1 cellular context compared by ENCODE assay signal in genomic region chr17:45311762-45312476, GRCh38.
A peak's percentile ranks its signal among the peaks of the same experiment; 100 is the strongest.
TF ChIP-seq lines count a peak whose summit lies in the region.

No MANE protein-coding gene starts in this region.

TF ChIP-seq in HepG2, 621 proteins besides CTCF, POLR2A, EP300 and RAD21 (continued from another document and continues in another):
- TF ChIP-seq PRDM15 (CRISPR knock-in tag; IDR thresholded peaks at IDR 0.05) (no peak), SMYD3 (CRISPR knock-in tag; IDR thresholded peaks at IDR 0.05) (no peak), ZNF451 (CRISPR knock-in tag; IDR thresholded peaks at IDR 0.05) (no peak), POGZ (CRISPR knock-in tag; IDR thresholded peaks at IDR 0.05) (peak; percentile 53; the same call in 1 of the 2 replicates), KDM1A (CRISPR knock-in tag; IDR thresholded peaks at IDR 0.05) (0 out of 2 replicates have a peak, but pooled peaks have one; percentile 40), ZNF367 (CRISPR knock-in tag; IDR thresholded peaks at IDR 0.05; ENCODE audit: borderline replicate concordance) (no peak), PHF20 (CRISPR knock-in tag; IDR thresholded peaks at IDR 0.05) (peak; percentile 32; the same call in 1 of the 2 replicates), ARNT (IDR thresholded peaks at IDR 0.05) (no peak), ZNF605 (CRISPR knock-in tag; IDR thresholded peaks at IDR 0.05) (no peak), ZNF33A (CRISPR knock-in tag; IDR thresholded peaks at IDR 0.05; ENCODE audit: borderline replicate concordance) (no peak), SIN3A (IDR thresholded peaks at IDR 0.05; ENCODE audit: borderline replicate concordance, low read depth, low read length) (peak; percentile 83; the same call in 1 of the 2 replicates), ZNF460 (CRISPR knock-in tag; IDR thresholded peaks at IDR 0.05; ENCODE audit: borderline replicate concordance) (no peak; the same call in 1 of the 2 replicates), BCLAF1 (IDR thresholded peaks at IDR 0.05) (no peak), HNRNPK (IDR thresholded peaks at IDR 0.05; ENCODE audit: low read depth, low read length, poor library complexity, severe bottlenecking) (no peak), HMG20B (CRISPR knock-in tag; conservative IDR thresholded peaks at IDR 0.05) (peak; percentile 46; the same call in 1 of the 2 replicates), ATF3 (CRISPR knock-in tag; IDR thresholded peaks at IDR 0.05) (peak; percentile 81), DMTF1 (CRISPR knock-in tag; IDR thresholded peaks at IDR 0.05) (no peak), ZNF317 (CRISPR knock-in tag; IDR thresholded peaks at IDR 0.05) (peak; percentile 96), ZBTB8A (CRISPR knock-in tag; IDR thresholded peaks at IDR 0.05; ENCODE audit: borderline replicate concordance, low read depth) (no peak), ZNF224 (CRISPR knock-in tag; IDR thresholded peaks at IDR 0.05) (0 out of 2 replicates have a peak, but pooled peaks have one; percentile 50), ZNF674 (CRISPR knock-in tag; IDR thresholded peaks at IDR 0.05; ENCODE audit: low read depth) (no peak), ZNF776 (CRISPR knock-in tag; IDR thresholded peaks at IDR 0.05) (0 out of 2 replicates have a peak, but pooled peaks have one; percentile 11), CREM (IDR thresholded peaks at IDR 0.05) (no peak), CREM (CRISPR knock-in tag; IDR thresholded peaks at IDR 0.05) (no peak), CREB1 (IDR thresholded peaks at IDR 0.05) (no peak), CREB1 (CRISPR knock-in tag; IDR thresholded peaks at IDR 0.05) (no peak), HMG20A (CRISPR knock-in tag; IDR thresholded peaks at IDR 0.05; ENCODE audit: borderline replicate concordance) (peak; percentile 55; the same call in 1 of the 2 replicates), NCOR1 (IDR thresholded peaks at IDR 0.05; ENCODE audit: borderline replicate concordance, low read length) (peak; percentile 55; the same call in 1 of the 2 replicates), ZNF136 (CRISPR knock-in tag; IDR thresholded peaks at IDR 0.05; ENCODE audit: low read depth) (0 out of 2 replicates have a peak, but pooled peaks have one; percentile 21), NCOA2 (CRISPR knock-in tag; IDR thresholded peaks at IDR 0.05) (peak; percentile 60; the same call in 1 of the 2 replicates), ZNF296 (CRISPR knock-in tag; conservative IDR thresholded peaks at IDR 0.05) (no peak)
- TF ChIP-seq, protein P1, sequence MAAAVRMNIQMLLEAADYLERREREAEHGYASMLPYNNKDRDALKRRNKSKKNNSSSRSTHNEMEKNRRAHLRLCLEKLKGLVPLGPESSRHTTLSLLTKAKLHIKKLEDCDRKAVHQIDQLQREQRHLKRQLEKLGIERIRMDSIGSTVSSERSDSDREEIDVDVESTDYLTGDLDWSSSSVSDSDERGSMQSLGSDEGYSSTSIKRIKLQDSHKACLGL (CRISPR knock-in tag; IDR thresholded peaks at IDR 0.05) = 0 out of 2 replicates have a peak, but pooled peaks have one; percentile 39
- TF ChIP-seq, protein P2, sequence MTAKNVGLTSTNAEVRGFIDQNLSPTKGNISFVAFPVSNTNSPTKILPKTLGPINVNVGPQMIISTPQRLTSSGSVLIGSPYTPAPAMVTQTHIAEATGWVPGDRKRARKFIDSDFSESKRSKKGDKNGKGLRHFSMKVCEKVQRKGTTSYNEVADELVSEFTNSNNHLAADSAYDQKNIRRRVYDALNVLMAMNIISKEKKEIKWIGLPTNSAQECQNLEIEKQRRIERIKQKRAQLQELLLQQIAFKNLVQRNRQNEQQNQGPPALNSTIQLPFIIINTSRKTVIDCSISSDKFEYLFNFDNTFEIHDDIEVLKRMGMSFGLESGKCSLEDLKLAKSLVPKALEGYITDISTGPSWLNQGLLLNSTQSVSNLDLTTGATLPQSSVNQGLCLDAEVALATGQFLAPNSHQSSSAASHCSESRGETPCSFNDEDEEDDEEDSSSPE (CRISPR knock-in tag; IDR thresholded peaks at IDR 0.05) = peak; percentile 49
- TF ChIP-seq, protein P3, sequence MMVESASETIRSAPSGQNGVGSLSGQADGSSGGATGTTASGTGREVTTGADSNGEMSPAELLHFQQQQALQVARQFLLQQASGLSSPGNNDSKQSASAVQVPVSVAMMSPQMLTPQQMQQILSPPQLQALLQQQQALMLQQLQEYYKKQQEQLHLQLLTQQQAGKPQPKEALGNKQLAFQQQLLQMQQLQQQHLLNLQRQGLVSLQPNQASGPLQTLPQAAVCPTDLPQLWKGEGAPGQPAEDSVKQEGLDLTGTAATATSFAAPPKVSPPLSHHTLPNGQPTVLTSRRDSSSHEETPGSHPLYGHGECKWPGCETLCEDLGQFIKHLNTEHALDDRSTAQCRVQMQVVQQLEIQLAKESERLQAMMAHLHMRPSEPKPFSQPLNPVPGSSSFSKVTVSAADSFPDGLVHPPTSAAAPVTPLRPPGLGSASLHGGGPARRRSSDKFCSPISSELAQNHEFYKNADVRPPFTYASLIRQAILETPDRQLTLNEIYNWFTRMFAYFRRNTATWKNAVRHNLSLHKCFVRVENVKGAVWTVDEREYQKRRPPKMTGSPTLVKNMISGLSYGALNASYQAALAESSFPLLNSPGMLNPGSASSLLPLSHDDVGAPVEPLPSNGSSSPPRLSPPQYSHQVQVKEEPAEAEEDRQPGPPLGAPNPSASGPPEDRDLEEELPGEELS (CRISPR knock-in tag; IDR thresholded peaks at IDR 0.05) = peak; percentile 78
- TF ChIP-seq, protein P4, sequence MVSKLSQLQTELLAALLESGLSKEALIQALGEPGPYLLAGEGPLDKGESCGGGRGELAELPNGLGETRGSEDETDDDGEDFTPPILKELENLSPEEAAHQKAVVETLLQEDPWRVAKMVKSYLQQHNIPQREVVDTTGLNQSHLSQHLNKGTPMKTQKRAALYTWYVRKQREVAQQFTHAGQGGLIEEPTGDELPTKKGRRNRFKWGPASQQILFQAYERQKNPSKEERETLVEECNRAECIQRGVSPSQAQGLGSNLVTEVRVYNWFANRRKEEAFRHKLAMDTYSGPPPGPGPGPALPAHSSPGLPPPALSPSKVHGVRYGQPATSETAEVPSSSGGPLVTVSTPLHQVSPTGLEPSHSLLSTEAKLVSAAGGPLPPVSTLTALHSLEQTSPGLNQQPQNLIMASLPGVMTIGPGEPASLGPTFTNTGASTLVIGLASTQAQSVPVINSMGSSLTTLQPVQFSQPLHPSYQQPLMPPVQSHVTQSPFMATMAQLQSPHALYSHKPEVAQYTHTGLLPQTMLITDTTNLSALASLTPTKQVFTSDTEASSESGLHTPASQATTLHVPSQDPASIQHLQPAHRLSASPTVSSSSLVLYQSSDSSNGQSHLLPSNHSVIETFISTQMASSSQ (IDR thresholded peaks at IDR 0.05; ENCODE audit: low read depth) = no peak
- TF ChIP-seq, protein P4 (CRISPR knock-in tag; IDR thresholded peaks at IDR 0.05; ENCODE audit: borderline replicate concordance) = 0 out of 2 replicates have a peak, but pooled peaks have one; percentile 23
- TF ChIP-seq, protein P5, sequence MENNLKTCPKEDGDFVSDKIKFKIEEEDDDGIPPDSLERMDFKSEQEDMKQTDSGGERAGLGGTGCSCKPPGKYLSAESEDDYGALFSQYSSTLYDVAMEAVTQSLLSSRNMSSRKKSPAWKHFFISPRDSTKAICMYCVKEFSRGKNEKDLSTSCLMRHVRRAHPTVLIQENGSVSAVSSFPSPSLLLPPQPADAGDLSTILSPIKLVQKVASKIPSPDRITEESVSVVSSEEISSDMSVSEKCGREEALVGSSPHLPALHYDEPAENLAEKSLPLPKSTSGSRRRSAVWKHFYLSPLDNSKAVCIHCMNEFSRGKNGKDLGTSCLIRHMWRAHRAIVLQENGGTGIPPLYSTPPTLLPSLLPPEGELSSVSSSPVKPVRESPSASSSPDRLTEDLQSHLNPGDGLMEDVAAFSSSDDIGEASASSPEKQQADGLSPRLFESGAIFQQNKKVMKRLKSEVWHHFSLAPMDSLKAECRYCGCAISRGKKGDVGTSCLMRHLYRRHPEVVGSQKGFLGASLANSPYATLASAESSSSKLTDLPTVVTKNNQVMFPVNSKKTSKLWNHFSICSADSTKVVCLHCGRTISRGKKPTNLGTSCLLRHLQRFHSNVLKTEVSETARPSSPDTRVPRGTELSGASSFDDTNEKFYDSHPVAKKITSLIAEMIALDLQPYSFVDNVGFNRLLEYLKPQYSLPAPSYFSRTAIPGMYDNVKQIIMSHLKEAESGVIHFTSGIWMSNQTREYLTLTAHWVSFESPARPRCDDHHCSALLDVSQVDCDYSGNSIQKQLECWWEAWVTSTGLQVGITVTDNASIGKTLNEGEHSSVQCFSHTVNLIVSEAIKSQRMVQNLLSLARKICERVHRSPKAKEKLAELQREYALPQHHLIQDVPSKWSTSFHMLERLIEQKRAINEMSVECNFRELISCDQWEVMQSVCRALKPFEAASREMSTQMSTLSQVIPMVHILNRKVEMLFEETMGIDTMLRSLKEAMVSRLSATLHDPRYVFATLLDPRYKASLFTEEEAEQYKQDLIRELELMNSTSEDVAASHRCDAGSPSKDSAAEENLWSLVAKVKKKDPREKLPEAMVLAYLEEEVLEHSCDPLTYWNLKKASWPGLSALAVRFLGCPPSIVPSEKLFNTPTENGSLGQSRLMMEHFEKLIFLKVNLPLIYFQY (CRISPR knock-in tag; IDR thresholded peaks at IDR 0.05; ENCODE audit: borderline replicate concordance) = no peak; the same call in 1 of the 2 replicates
